20 cellular contexts compared by ENCODE assay signal in genomic region chr6:27642744-27643456, GRCh38.
DNase-seq lines count a peak whose midpoint lies in the region; ATAC-seq, FAIRE-seq and TF ChIP-seq lines count a peak whose summit lies in the region.
"Had no signal": no experiment of that assay in that cellular context is flagged by ENCODE, and none has a peak within 500 bp of the region (broad histone marks: within the 10 kb centered on the region; RNA-seq: fewer than 3 reads in every experiment).

No MANE protein-coding gene starts in this region.

- H3K27me3 ChIP-seq in mammary epithelial cell (ENCODE audit: insufficient read depth, low read length) = no peaks in the 10 kb centered on the region
- H3K27me3 ChIP-seq in MG63 = peaks cover 5% of the 10 kb centered on the region; the same call in 1 of the 2 replicates
- H3K27me3 ChIP-seq in K562 (ENCODE audit: control insufficient read depth in 2 of 2, insufficient read depth in 2 of 2, low read length in 2 of 2) = no peaks in the 10 kb centered on the region
- no peaks in the 10 kb centered on the region for H3K27me3 ChIP-seq in aorta (ENCODE audit: control insufficient read depth in 1 of 2, insufficient read depth in 2 of 2, low read length in 1 of 2)
- H3K27me3 ChIP-seq: BLaER1 treated with 17β-estradiol and CSF1 and Interleukin-3, amounts not matched to agents 10 nM and 100 nM had no signal

- H3K9me3 ChIP-seq in mammary epithelial cell (replicated peaks; ENCODE audit: insufficient read depth, low read length) = no peaks in the 10 kb centered on the region
- H3K9me3 ChIP-seq in MG63 = no peaks in the 10 kb centered on the region
- H3K9me3 ChIP-seq in K562 (replicated peaks; ENCODE audit: control insufficient read depth, insufficient read depth, low read depth, low read length) = no peaks in the 10 kb centered on the region
- H3K9me3 ChIP-seq in aorta (ENCODE audit: control insufficient read depth, low read length) = peaks cover 3% of the 10 kb centered on the region

- intact Hi-C loops in MCF 10A (cut with micrococcal nuclease) = no loop called here
- intact Hi-C loops in mammary epithelial cell (cut with micrococcal nuclease) = no loop called here
- intact Hi-C loops in K562 (cut with micrococcal nuclease) = no loop called here
- intact Hi-C loops in aorta (cut with DNase I) = no loop called here

- H4K20me1 ChIP-seq in mammary epithelial cell (ENCODE audit: insufficient read depth, low read length) = no peaks in the 10 kb centered on the region
- no peaks in the 10 kb centered on the region for H4K20me1 ChIP-seq in K562 (replicated peaks; ENCODE audit: control insufficient read depth, insufficient read depth, low read length)
- H4K20me1 ChIP-seq: BLaER1 treated with 17β-estradiol and CSF1 and Interleukin-3, amounts not matched to agents 10 nM and 100 nM had no signal

- TF ChIP-seq EP300 in K562 (IDR thresholded peaks at IDR 0.05; ENCODE audit: low read length) = no peak

- no peak overlapping the region for H3K4me3 Mint-ChIP-seq in MCF 10A (ENCODE audit: unreplicated experiment)
- H3K4me3 Mint-ChIP-seq: B cell; CD8-positive, alpha-beta T cell; HFFc6; IgD-negative memory B cell had no signal

- no peak for TF ChIP-seq CTCF in MCF 10A (IDR thresholded peaks at IDR 0.05; ENCODE audit: unreplicated experiment)
- TF ChIP-seq CTCF in mammary epithelial cell (conservative IDR thresholded peaks at IDR 0.05 in 1 of 2, IDR thresholded peaks at IDR 0.05 in 1 of 2; ENCODE audit: extremely low read depth in 1 of 2, insufficient read depth in 1 of 2, low read depth in 1 of 2, low read length in 2 of 2) = no peak
- no peak for TF ChIP-seq CTCF in K562 (IDR thresholded peaks at IDR 0.05 in 2 of 3, conservative IDR thresholded peaks at IDR 0.05 in 1 of 3; ENCODE audit: insufficient read depth in 2 of 3, low read depth in 1 of 3, low read length in 3 of 3)

- H3K27ac ChIP-seq in mammary epithelial cell (ENCODE audit: insufficient read depth, low read depth, low read length) (no peak overlapping the region), K562 (ENCODE audit: extremely low read depth, low read depth, low read length) (no peak overlapping the region), aorta (ENCODE audit: low read depth in 1 of 2, low read length in 2 of 2) (no peak overlapping the region)
- H3K27ac ChIP-seq: BLaER1 treated with 17β-estradiol and CSF1 and Interleukin-3, amounts not matched to agents 10 nM and 100 nM; GM23248; HL-60 had no signal

- no peaks in the 10 kb centered on the region for H3K36me3 Mint-ChIP-seq in MCF 10A (ENCODE audit: insufficient read depth, unreplicated experiment)
- H3K36me3 Mint-ChIP-seq: CD8-positive, alpha-beta T cell; IgD-negative memory B cell had no signal

- no peaks in the 10 kb centered on the region for H3K79me2 ChIP-seq in mammary epithelial cell (ENCODE audit: insufficient read depth, low read length)
- no peaks in the 10 kb centered on the region for H3K79me2 ChIP-seq in K562 (ENCODE audit: control insufficient read depth, insufficient read depth, low read length)

- no peak overlapping the region for H3K27ac Mint-ChIP-seq in MCF 10A (ENCODE audit: low read depth, unreplicated experiment)
- H3K27ac Mint-ChIP-seq: B cell; CD8-positive, alpha-beta T cell; HFFc6; IgD-negative memory B cell had no signal

- H3K4me1 Mint-ChIP-seq in MCF 10A (ENCODE audit: insufficient read depth, unreplicated experiment) = no peaks in the 10 kb centered on the region
- H3K4me1 Mint-ChIP-seq: B cell had no signal

- no peaks in the 10 kb centered on the region for H3K27me3 Mint-ChIP-seq in MCF 10A (ENCODE audit: insufficient read depth, unreplicated experiment)

- no peaks in the 10 kb centered on the region for H3K9me1 ChIP-seq in K562 (ENCODE audit: control insufficient read depth, insufficient read depth, low read length)

- H2AFZ ChIP-seq in mammary epithelial cell (ENCODE audit: low read depth, low read length) (no peak overlapping the region), K562 (ENCODE audit: low read depth, low read length) (no peak overlapping the region)
- H2AFZ ChIP-seq: GM23248 had no signal

- no peak for TF ChIP-seq POLR2A in K562 (conservative IDR thresholded peaks at IDR 0.05)

- H3K4me1 ChIP-seq in mammary epithelial cell (ENCODE audit: insufficient read depth, low read length) (no peaks in the 10 kb centered on the region), K562 (replicated peaks in 1 of 2; ENCODE audit: control insufficient read depth in 2 of 2, insufficient read depth in 2 of 2, low read length in 2 of 2) (peaks cover 7 to 8% of the 10 kb centered on the region in 2 experiments; a peak in 4 of 5 replicates), aorta (ENCODE audit: control insufficient read depth in 1 of 2, insufficient read depth in 2 of 2, low read length in 2 of 2) (no peaks in the 10 kb centered on the region)
- H3K4me1 ChIP-seq: BLaER1 treated with 17β-estradiol and CSF1 and Interleukin-3, amounts not matched to agents 10 nM and 100 nM had no signal

- peaks cover 6% of the 10 kb centered on the region for H3K9me3 Mint-ChIP-seq in MCF 10A (ENCODE audit: unreplicated experiment)

- H3K9ac ChIP-seq in mammary epithelial cell (ENCODE audit: insufficient read depth, low read length) (no peak overlapping the region), K562 (ENCODE audit: insufficient read depth in 1 of 2, low read depth in 2 of 2, low read length in 2 of 2) (no peak overlapping the region)
- H3K9ac ChIP-seq: BLaER1 treated with 17β-estradiol and CSF1 and Interleukin-3, amounts not matched to agents 10 nM and 100 nM; GM23248 had no signal

- in situ Hi-C loops in mammary epithelial cell (cut with MboI; ENCODE audit: low sequenced_read_pairs in 2 of 2) (no loop called here), K562 (cut with MboI) (no loop called here)

- DNase-seq in MCF 10A (ENCODE audit: unreplicated experiment) (peak; percentile 21), mammary epithelial cell (no peak), MG63 (peak; percentile 41), K562 (ENCODE audit: extremely low read depth in 1 of 4, low spot score in 3 of 4) (no peak), aorta (no peak), NCI-H1436 (lab: John Stamatoyannopoulos, UW) (no peak), NCI-H748 treated with DMSO at 0.1 percent for 48 hours (lab: John Stamatoyannopoulos, UW) (no peak)
- DNase-seq: 8988T; Calu3; CD8-positive, alpha-beta T cell; DMS79 treated with DMSO at 0.1 percent for 48 hours; GF-D8; GM23248; H7; HFFc6 had no signal

- no peak for TF ChIP-seq RAD21 in K562 (CRISPR knock-in tag; conservative IDR thresholded peaks at IDR 0.05 in 1 of 2, IDR thresholded peaks at IDR 0.05 in 1 of 2)

- BruUV-seq in MCF 10A (replicated peaks; lab: Mats Ljungman, UMichigan) (no TSS peak), mammary epithelial cell (replicated peaks; lab: Mats Ljungman, UMichigan) (no TSS peak), K562 (replicated peaks; lab: Mats Ljungman, UMichigan) (no TSS peak)

- no peak for FAIRE-seq in K562 (lab: Jason Lieb, UNC)

- no peak for ATAC-seq in K562
- no peak for ATAC-seq in aorta (ENCODE audit: low FRiP score)
- ATAC-seq: CD8-positive, alpha-beta T cell; HCT116 had no signal

- 77% methylated on average over 11 of the region's 12 CpGs for WGBS in mammary epithelial cell (ENCODE audit: low coverage, missing lambda C conversion rate)
- 84% methylated on average over 11 of the region's 12 CpGs for WGBS in K562 (ENCODE audit: insufficient coverage, low coverage, missing lambda C conversion rate)
- 89 to 90% methylated on average over 12 of the region's 12 CpGs for WGBS in aorta, 2 donors

- CTCF ChIA-PET in MCF 10A (lab: Yijun Ruan, JAX) (interaction anchor here (0.6 kb wide), 1 partner anchor 439 kb away, joined by 3 read pairs; no protein-coding TSS in a partner anchor), mammary epithelial cell (lab: Charles Lee; ENCODE audit: low non-redundant PET) (no interaction called here), K562 (lab: Yijun Ruan, JAX; ENCODE audit: low intra/inter-chr PET ratio) (no interaction called here)

- dilution Hi-C loops in mammary epithelial cell (cut with HindIII; ENCODE audit: low sequenced_read_pairs) = no loop called here

- POLR2A ChIA-PET in MCF 10A (lab: Yijun Ruan, JAX) (interaction anchor here (0.6 kb wide), 1 partner anchor 209 kb away, joined by 3 read pairs; no protein-coding TSS in a partner anchor), K562 (lab: Yijun Ruan, JAX) (interaction anchor here (2.1 kb wide), 1 partner anchor 12 kb away, joined by 9 read pairs; no protein-coding TSS in a partner anchor)

- H3K4me2 ChIP-seq in mammary epithelial cell (ENCODE audit: insufficient read depth, low read depth, low read length) (no peak overlapping the region), K562 (ENCODE audit: insufficient read depth, low read length) (no peak overlapping the region)
- H3K4me2 ChIP-seq: BLaER1 treated with 17β-estradiol and CSF1 and Interleukin-3, amounts not matched to agents 10 nM and 100 nM had no signal

- H3K4me3 ChIP-seq in mammary epithelial cell (replicated peaks in 1 of 3; ENCODE audit: insufficient read depth in 1 of 3, low read depth in 2 of 3, low read length in 3 of 3) (no peak overlapping the region), MG63 (no peak overlapping the region), K562 (no peak overlapping the region), aorta (ENCODE audit: low read length in 2 of 2) (no peak overlapping the region)
- H3K4me3 ChIP-seq: BLaER1 treated with 17β-estradiol and CSF1 and Interleukin-3, amounts not matched to agents 10 nM and 100 nM; GM23248 had no signal

- H3K36me3 ChIP-seq in mammary epithelial cell (ENCODE audit: insufficient read depth, low read length) (no peaks in the 10 kb centered on the region), MG63 (no peaks in the 10 kb centered on the region), K562 (ENCODE audit: control insufficient read depth, insufficient read depth, low read length) (no peaks in the 10 kb centered on the region), aorta (ENCODE audit: control insufficient read depth in 1 of 2, insufficient read depth in 2 of 2, low read length in 1 of 2) (no peaks in the 10 kb centered on the region)
- H3K36me3 ChIP-seq: BLaER1 treated with 17β-estradiol and CSF1 and Interleukin-3, amounts not matched to agents 10 nM and 100 nM had no signal

TF ChIP-seq in K562, 482 proteins besides CTCF, POLR2A, EP300 and RAD21 (continues in another document):
- TF ChIP-seq PCBP1 (IDR thresholded peaks at IDR 0.05; ENCODE audit: low read depth, low read length, poor library complexity, severe bottlenecking) (no peak), ATF3 (IDR thresholded peaks at IDR 0.05) (peak; percentile 71), ATF3 (CRISPR knock-in tag; conservative IDR thresholded peaks at IDR 0.05) (no peak)

Comparison
In these comparisons a context has a peak if more than half of its experiments do, and no peak if none do; other contexts are left out.
1. DNase-seq: peak in MCF 10A (single experiment) and MG63 (single experiment); none in mammary epithelial cell (single experiment), K562 (0 of 4), aorta (0 of 2), NCI-H1436 (single experiment) and NCI-H748 treated with DMSO at 0.1 percent for 48 hours (single experiment).